ENCODE assay signal across 21 cellular contexts in the genomic region with DNA sequence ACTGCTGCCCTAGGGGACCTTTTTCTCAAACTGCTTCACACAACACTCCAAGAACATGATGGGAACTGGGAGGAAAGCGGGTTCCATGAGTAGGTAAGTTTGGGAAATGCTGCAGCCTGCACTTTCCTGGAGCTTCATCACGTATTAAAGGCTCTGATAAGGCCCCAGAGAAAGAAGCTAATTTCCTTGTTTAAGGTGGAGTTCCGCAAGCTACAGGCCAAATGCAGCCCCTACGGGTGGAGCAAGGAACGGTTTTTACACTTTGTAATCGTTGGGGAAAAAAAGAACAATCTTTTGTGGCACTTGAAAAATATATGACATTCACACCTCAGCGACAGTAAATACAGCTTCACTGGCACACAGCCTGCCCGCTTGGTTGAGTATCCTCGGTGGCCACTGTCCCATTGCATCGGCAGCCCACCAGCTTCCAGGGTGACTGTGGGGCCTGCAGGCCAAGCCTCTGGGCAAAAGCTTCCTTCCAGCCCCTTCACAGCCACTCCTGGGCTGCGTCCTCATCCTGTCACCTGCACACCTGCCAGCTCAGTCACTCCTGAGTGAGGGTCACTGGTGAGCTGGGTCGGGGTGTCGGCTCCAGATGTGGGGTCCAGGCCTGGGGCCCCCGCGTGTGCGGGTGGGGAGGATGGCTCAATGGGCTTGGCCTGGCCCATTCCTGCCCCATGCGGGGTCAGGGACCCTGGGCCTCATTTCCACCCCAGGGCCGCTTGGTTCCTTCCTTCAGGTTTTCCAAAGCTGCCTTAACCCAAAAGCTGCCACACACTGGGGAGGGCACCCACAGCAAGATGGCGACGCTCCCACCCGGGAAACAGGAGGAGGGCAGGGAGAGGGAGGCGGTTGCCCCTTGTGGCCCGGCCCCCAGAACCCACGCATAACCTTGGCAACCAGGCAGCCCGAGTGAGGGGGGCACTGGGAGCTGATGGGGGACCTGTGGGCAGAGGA. TPM values are rescaled to one million over a fixed set of nuclear protein-coding genes. Genes with fewer than 3 reads are reported as not detected.
A peak's percentile ranks its signal among the peaks of the same experiment; 100 is the strongest.
DNase-seq lines count a peak whose midpoint lies in the region; ATAC-seq and TF ChIP-seq lines count a peak whose summit lies in the region.
"Had no signal": no experiment of that assay in that cellular context is flagged by ENCODE, and none has a peak within 500 bp of the region (broad histone marks: within the 10 kb centered on the region; RNA-seq: fewer than 3 reads in every experiment).

No MANE protein-coding gene starts in this region.

- DNase-seq in Right ventricle myocardium inferior (ENCODE audit: missing footprints): peak; percentile 21
- no peak for DNase-seq in heart right ventricle
- DNase-seq in OCI-M1 (lab: John Stamatoyannopoulos, UW): peak; percentile 28
- DNase-seq in fibroblast of the aortic adventitia (ENCODE audit: low read depth): peak; percentile 8
- no peak for DNase-seq in retinal pigment epithelial cell (ENCODE audit: low read depth)
- DNase-seq in activated naive CD4-positive, alpha-beta T cell treated with anti-CD3 and anti-CD28 coated beads, Interleukin-2, amount 50 U/mL, for 72 hours (ENCODE audit: low spot score in 2 of 2): no peak
- DNase-seq in germinal center (ENCODE audit: low spot score): no peak
- no peak for DNase-seq in SKM-1 (lab: John Stamatoyannopoulos, UW; ENCODE audit: unreplicated experiment)
- DNase-seq: activated CD4-positive, alpha-beta T cell treated with anti-CD3 and anti-CD28 coated beads for 36 hours; activated gamma-delta T cell; amniotic stem cell; CD8-positive, alpha-beta memory T cell; midbrain; NCI-H1105 treated with DMSO at 0.1 percent for 48 hours; NCI-H2171; sigmoid colon; stimulated activated naive CD4-positive, alpha-beta T cell treated with Interleukin-2 at 50 U/mL for 16 hours; T-helper 9 cell; tibial artery had no signal

- no peak overlapping the region for H3K27ac ChIP-seq in heart right ventricle
- H3K27ac ChIP-seq: sigmoid colon, SJSA1, tibial artery had no signal

- H3K36me3 ChIP-seq in heart right ventricle: no peaks in the 10 kb centered on the region
- H3K36me3 ChIP-seq: HAP-1, sigmoid colon, SJSA1, tibial artery had no signal

- ATAC-seq in Right ventricle myocardium inferior: no peak
- ATAC-seq in heart right ventricle: no peak
- ATAC-seq in activated naive CD4-positive, alpha-beta T cell treated with anti-CD3 and anti-CD28 coated beads, Interleukin-2, amount 50 U/mL, for 72 hours: no peak
- ATAC-seq: activated CD4-positive, alpha-beta T cell treated with anti-CD3 and anti-CD28 coated beads for 36 hours had no signal

- intact Hi-C loops in Right ventricle myocardium inferior (cut with DNase I): no loop called here
- intact Hi-C loops in heart right ventricle (cut with DNase I): loop anchor here in 1 of 10 donors (5.0 kb wide), 1 partner anchor 228 kb away; no protein-coding TSS in a partner anchor

- peaks cover 11 to 38% (median 30%) of the 10 kb centered on the region in 9 donors for H3K4me1 ChIP-seq in heart right ventricle
- H3K4me1 ChIP-seq: HAP-1 had no signal

- peaks cover 21 to 90% (median 78%) of the 10 kb centered on the region in 7 donors for H3K27me3 ChIP-seq in heart right ventricle

- H3K27ac Mint-ChIP-seq in activated naive CD4-positive, alpha-beta T cell treated with anti-CD3 and anti-CD28 coated beads, Interleukin-2, amount 50 U/mL, for 72 hours: no peak overlapping the region
- H3K27ac Mint-ChIP-seq: activated CD4-positive, alpha-beta T cell treated with anti-CD3 and anti-CD28 coated beads for 36 hours; CD8-positive, alpha-beta memory T cell had no signal

- no peaks in the 10 kb centered on the region for H3K36me3 Mint-ChIP-seq in activated naive CD4-positive, alpha-beta T cell treated with anti-CD3 and anti-CD28 coated beads, Interleukin-2, amount 50 U/mL, for 72 hours
- H3K36me3 Mint-ChIP-seq: CD8-positive, alpha-beta memory T cell had no signal

- WGBS in heart right ventricle, 2 donors: 81 to 83% methylated on average over 25 of the region's 25 CpGs

- H3K4me3 ChIP-seq in heart right ventricle (no peak overlapping the region), fibroblast of the aortic adventitia (ENCODE audit: low read depth, low read length) (no peak overlapping the region), retinal pigment epithelial cell (ENCODE audit: low read length) (no peak overlapping the region)
- H3K4me3 ChIP-seq: HAP-1, sigmoid colon, SJSA1, tibial artery had no signal

- no peaks in the 10 kb centered on the region for H3K9me3 Mint-ChIP-seq in activated naive CD4-positive, alpha-beta T cell treated with anti-CD3 and anti-CD28 coated beads, Interleukin-2, amount 50 U/mL, for 72 hours
- H3K9me3 Mint-ChIP-seq: CD8-positive, alpha-beta memory T cell had no signal

- TF ChIP-seq CTCF in heart right ventricle (IDR thresholded peaks at IDR 0.05): no peak
- peak; percentile 38 for TF ChIP-seq CTCF in fibroblast of the aortic adventitia (IDR thresholded peaks at IDR 0.05; ENCODE audit: insufficient read depth, low read length)
- peak; percentile 26 for TF ChIP-seq CTCF in retinal pigment epithelial cell (conservative IDR thresholded peaks at IDR 0.05; ENCODE audit: low read depth, low read length)

- H3K9me3 ChIP-seq in heart right ventricle: no peaks in the 10 kb centered on the region
- H3K9me3 ChIP-seq: HAP-1, sigmoid colon, SJSA1, tibial artery had no signal

RNA-seq across cellular contexts. Expression of gene AMN, which starts 2.4 kb away (rescaled TPM):
- total RNA-seq in Right ventricle myocardium inferior (0.14 TPM), heart right ventricle (under 1 TPM in 1 of 10 donors, not detected in 9; 0.40 TPM), fibroblast of the aortic adventitia (ENCODE audit: low replicate concordance) (not detected in 2 replicates)
- polyA plus RNA-seq in heart right ventricle: under 1 TPM; 0.15 to 0.17 TPM
- total RNA-seq in activated naive CD4-positive, alpha-beta T cell treated with anti-CD3 and anti-CD28 coated beads, Interleukin-2, amount 50 U/mL, for 72 hours: under 1 TPM; 0.30 to 0.49 TPM
- total RNA-seq: sigmoid colon, SJSA1 had no signal

Comparison
In these comparisons a context has a peak if more than half of its experiments do, and no peak if none do; other contexts are left out.
1. DNase-seq: peak in Right ventricle myocardium inferior (single experiment), OCI-M1 (single experiment) and fibroblast of the aortic adventitia (single experiment); none in heart right ventricle (0 of 2), retinal pigment epithelial cell (single experiment), activated naive CD4-positive, alpha-beta T cell treated with anti-CD3 and anti-CD28 coated beads, Interleukin-2, amount 50 U/mL, for 72 hours (0 of 2), germinal center (single experiment) and SKM-1 (single experiment).
2. CTCF ChIP-seq: peak in fibroblast of the aortic adventitia (single experiment) and retinal pigment epithelial cell (single experiment); none in heart right ventricle (0 of 9).